Comparison of ENCODE assay signal across 23 cellular contexts in genomic region chr10:122299423-122300075, GRCh38. TPM values are rescaled to one million over a fixed set of nuclear protein-coding genes. Genes with fewer than 3 reads are reported as not detected.
A peak's percentile ranks its signal among the peaks of the same experiment; 100 is the strongest.
DNase-seq lines count a peak whose midpoint lies in the region; ATAC-seq, FAIRE-seq and TF ChIP-seq lines count a peak whose summit lies in the region.
"Had no signal": no experiment of that assay in that cellular context is flagged by ENCODE, and none has a peak within 500 bp of the region (broad histone marks: within the 10 kb centered on the region; RNA-seq: fewer than 3 reads in every experiment).

No MANE protein-coding gene starts in this region.

- 86% methylated on average over 14 of the region's 14 CpGs; no CpG with 5 or more reads in 1 of the 2 experiments for WGBS in H1 (ENCODE audit: extremely low coverage in 1 of 2, insufficient coverage in 1 of 2, insufficient read length in 1 of 2, insufficient replicate concordance in 2 of 2, low coverage in 1 of 2, low lambda C conversion rate in 2 of 2, missing lambda C conversion rate in 1 of 2), 2 experiments
- WGBS in neuronal stem cell (ENCODE audit: extremely low coverage in 2 of 2, insufficient read length in 2 of 2, insufficient replicate concordance in 1 of 2), 2 donors = no CpG with 5 or more reads among the region's 14 CpGs

- H3K4me2 ChIP-seq in PC-3 (ENCODE audit: low read length) (peak overlapping the region; percentile 77; the same call in 1 of the 2 replicates), H1 (ENCODE audit: insufficient read depth in 1 of 2, low read depth in 2 of 2, low read length in 2 of 2) (no peak overlapping the region), neuronal stem cell (ENCODE audit: insufficient read depth, low read length, poor library complexity, severe bottlenecking) (no peak overlapping the region)

- H3K4me1 ChIP-seq in CD4-positive, alpha-beta memory T cell (ENCODE audit: insufficient read depth, low read length) = peaks cover 9% of the 10 kb centered on the region
- peaks cover 14% of the 10 kb centered on the region for H3K4me1 ChIP-seq in PC-3 (ENCODE audit: insufficient read depth, low read length)
- peaks cover 0 to 3% (median 2%) of the 10 kb centered on the region in 4 experiments; a peak in 6 of 7 replicates for H3K4me1 ChIP-seq in H1 (replicated peaks in 1 of 4; ENCODE audit: control insufficient read depth in 3 of 4, insufficient read depth in 4 of 4, low read length in 3 of 4)
- peaks cover 0 to 2% of the 10 kb centered on the region in 2 donors for H3K4me1 ChIP-seq in neuronal stem cell (ENCODE audit: control insufficient read depth in 2 of 2, insufficient read depth in 1 of 2, low read depth in 1 of 2, low read length in 2 of 2)
- H3K4me1 ChIP-seq: parathyroid adenoma had no signal

- H2AK5ac ChIP-seq in H1 (ENCODE audit: low read depth, low read length) (no peak overlapping the region), neuronal stem cell (ENCODE audit: low read depth, low read length) (no peak overlapping the region)

- H3K4ac ChIP-seq in H1 (replicated peaks; ENCODE audit: insufficient read length, low read depth, low read length) = no peak overlapping the region
- H3K4ac ChIP-seq in neuronal stem cell (ENCODE audit: low read length) = no peak overlapping the region

- H4K8ac ChIP-seq in H1 (ENCODE audit: extremely low read depth, insufficient read depth, low read length) (peak overlapping the region; percentile 51; the same call in 1 of the 2 replicates), neuronal stem cell (ENCODE audit: low read depth, low read length) (no peak overlapping the region)

- H4K20me1 ChIP-seq in PC-3 (ENCODE audit: low read length) = no peaks in the 10 kb centered on the region
- no peaks in the 10 kb centered on the region for H4K20me1 ChIP-seq in H1 (replicated peaks in 1 of 2; ENCODE audit: control insufficient read depth in 1 of 2, insufficient read depth in 2 of 2, low read length in 2 of 2)

- H3F3A ChIP-seq in PC-3 (ENCODE audit: low read length, unreplicated experiment) = no peaks in the 10 kb centered on the region

- H3K27me3 Mint-ChIP-seq in CD4-positive, alpha-beta memory T cell = peaks cover 0 to 5% of the 10 kb centered on the region in 2 donors
- peaks cover 4% of the 10 kb centered on the region for H3K27me3 Mint-ChIP-seq in activated T-helper 17 cell treated with anti-CD3 and anti-CD28 coated beads, Interleukin-2, amount 50 U/mL, for 72 hours
- H3K27me3 Mint-ChIP-seq: activated CD4-positive, alpha-beta memory T cell treated with anti-CD3 and anti-CD28 coated beads for 36 hours; activated naive CD4-positive, alpha-beta T cell treated with anti-CD3 and anti-CD28 coated beads, Interleukin-2, amount 50 U/mL, for 24 hours had no signal

- in situ Hi-C loops in KBM-7 (cut with MboI; ENCODE audit: low pct_unique_long_range_greater_than_20kb, low sequenced_read_pairs) = no loop called here

- H3K14ac ChIP-seq in H1 (ENCODE audit: insufficient read length) = no peak overlapping the region
- no peak overlapping the region for H3K14ac ChIP-seq in neuronal stem cell (ENCODE audit: low read length)

- no peaks in the 10 kb centered on the region for H3K36me3 Mint-ChIP-seq in CD4-positive, alpha-beta memory T cell
- H3K36me3 Mint-ChIP-seq in activated T-helper 17 cell treated with anti-CD3 and anti-CD28 coated beads, Interleukin-2, amount 50 U/mL, for 72 hours (ENCODE audit: low read depth) = no peaks in the 10 kb centered on the region
- H3K36me3 Mint-ChIP-seq: activated CD4-positive, alpha-beta memory T cell treated with anti-CD3 and anti-CD28 coated beads for 36 hours; activated naive CD4-positive, alpha-beta T cell treated with anti-CD3 and anti-CD28 coated beads, Interleukin-2, amount 50 U/mL, for 24 hours; memory B cell had no signal

- H2BK12ac ChIP-seq in H1 (ENCODE audit: low read depth, low read length) = no peak overlapping the region
- H2BK12ac ChIP-seq in neuronal stem cell (ENCODE audit: low read length) = no peak overlapping the region

- H3K23me2 ChIP-seq in H1 (ENCODE audit: low read depth, low read length) = no peaks in the 10 kb centered on the region

- H3K18ac ChIP-seq in H1 (ENCODE audit: extremely low read depth, low read length) (no peak overlapping the region; the same call in 1 of the 2 replicates), neuronal stem cell (ENCODE audit: low read length) (no peak overlapping the region)

- H3K4me1 Mint-ChIP-seq in CD4-positive, alpha-beta memory T cell = peaks cover 11 to 19% (median 12%) of the 10 kb centered on the region in 4 donors
- peaks cover 6% of the 10 kb centered on the region for H3K4me1 Mint-ChIP-seq in activated T-helper 17 cell treated with anti-CD3 and anti-CD28 coated beads, Interleukin-2, amount 50 U/mL, for 72 hours

- H3K79me2 ChIP-seq in PC-3 (ENCODE audit: low read length) (no peaks in the 10 kb centered on the region), H1 (ENCODE audit: control insufficient read depth in 1 of 2, insufficient read depth in 2 of 2, low read length in 2 of 2) (no peaks in the 10 kb centered on the region)
- H3K79me2 ChIP-seq: hepatocyte, parathyroid adenoma had no signal

- no peaks in the 10 kb centered on the region for H3K9me3 ChIP-seq in CD4-positive, alpha-beta memory T cell (ENCODE audit: control insufficient read depth in 1 of 2, low read length in 2 of 2)
- no peaks in the 10 kb centered on the region for H3K9me3 ChIP-seq in PC-3 (ENCODE audit: low read length)
- H3K9me3 ChIP-seq in H1 (ENCODE audit: insufficient read depth in 2 of 2, low read depth in 1 of 2, low read length in 1 of 2) = no peaks in the 10 kb centered on the region
- H3K9me3 ChIP-seq in neuronal stem cell (replicated peaks in 1 of 2; ENCODE audit: control insufficient read depth in 2 of 2, insufficient read depth in 1 of 2, low read depth in 1 of 2, low read length in 2 of 2) = no peaks in the 10 kb centered on the region
- H3K9me3 ChIP-seq: gastrocnemius medialis, stomach, tibial nerve had no signal

- H3K23ac ChIP-seq in H1 (ENCODE audit: insufficient read length) = no peak overlapping the region
- H3K23ac ChIP-seq in neuronal stem cell (ENCODE audit: low read depth, low read length, poor library complexity) = no peak overlapping the region

- H3K4me3 ChIP-seq in CD4-positive, alpha-beta memory T cell (ENCODE audit: low read length in 2 of 2) = no peak overlapping the region
- H3K4me3 ChIP-seq in PC-3 (ENCODE audit: low read length) = no peak overlapping the region
- H3K4me3 ChIP-seq in H1 (ENCODE audit: extremely low read depth in 1 of 4, insufficient read depth in 2 of 4, low read depth in 3 of 4, low read length in 4 of 4) = no peak overlapping the region
- no peak overlapping the region for H3K4me3 ChIP-seq in neuronal stem cell (ENCODE audit: low read length in 2 of 2)
- H3K4me3 ChIP-seq: gastrocnemius medialis, hepatocyte had no signal

- no peak for TF ChIP-seq POLR2A in H1 (IDR thresholded peaks at IDR 0.05; ENCODE audit: control extremely low read depth in 1 of 2, low read depth in 2 of 2, low read length in 2 of 2)
- no peak for TF ChIP-seq POLR2A in GM18505 (IDR thresholded peaks at IDR 0.05; ENCODE audit: borderline replicate concordance, extremely low read depth, insufficient read depth, insufficient read length)

- peak overlapping the region in 1 of 7 donors; percentile 55 for H3K27ac Mint-ChIP-seq in CD4-positive, alpha-beta memory T cell
- H3K27ac Mint-ChIP-seq in activated T-helper 17 cell treated with anti-CD3 and anti-CD28 coated beads, Interleukin-2, amount 50 U/mL, for 72 hours = no peak overlapping the region
- H3K27ac Mint-ChIP-seq: activated CD4-positive, alpha-beta memory T cell treated with anti-CD3 and anti-CD28 coated beads for 36 hours; activated naive CD4-positive, alpha-beta T cell treated with anti-CD3 and anti-CD28 coated beads, Interleukin-2, amount 50 U/mL, for 24 hours; activated T-helper 2 cell treated with anti-CD3 and anti-CD28 coated beads, Interferon-gamma antibody, Interleukin-2, Interleukin-4, amounts not matched to agents 10 μg/mL and 5 μg/mL and 100 μg/mL, durations not matched to agents 14 hours and 24 hours and 36 hours; dendritic cell treated with granulocyte-macrophage colony-stimulating factor and Interleukin-4, amounts not matched to agents 40 ng/mL and 50 ng/mL, for 4 days; memory B cell had no signal

- no peak overlapping the region for H4K91ac ChIP-seq in H1 (replicated peaks; ENCODE audit: insufficient read length, low read length)
- no peak overlapping the region for H4K91ac ChIP-seq in neuronal stem cell (ENCODE audit: low read depth, low read length, poor library complexity)

- intact Hi-C loops in CD4-positive, alpha-beta memory T cell (cut with micrococcal nuclease) = loop anchor here (2.0 kb wide), 1 partner anchor 833 kb away; no protein-coding TSS in a partner anchor
- intact Hi-C loops in PC-3 (cut with micrococcal nuclease) = loop anchor here (1.0 to 10.0 kb wide), 4 partner anchors 43 to 405 kb away; no protein-coding TSS in a partner anchor

- no peak overlapping the region for H3K27ac ChIP-seq in CD4-positive, alpha-beta memory T cell (ENCODE audit: low read depth, low read length)
- H3K27ac ChIP-seq in PC-3 (ENCODE audit: low read length) (no peak overlapping the region), H1 (ENCODE audit: low read depth, low read length) (no peak overlapping the region), neuronal stem cell (replicated peaks; ENCODE audit: low read length) (no peak overlapping the region)
- H3K27ac ChIP-seq: gastrocnemius medialis, hepatocyte, parathyroid adenoma, stomach had no signal

- no peak overlapping the region for H2BK20ac ChIP-seq in H1 (ENCODE audit: low read length)

- no peaks in the 10 kb centered on the region for H3K27me3 ChIP-seq in CD4-positive, alpha-beta memory T cell (ENCODE audit: insufficient read depth, low read length)
- H3K27me3 ChIP-seq in PC-3 (ENCODE audit: low read length) = no peaks in the 10 kb centered on the region
- no peaks in the 10 kb centered on the region for H3K27me3 ChIP-seq in H1 (replicated peaks in 1 of 4; ENCODE audit: control insufficient read depth in 3 of 4, extremely low read depth in 1 of 4, insufficient read depth in 3 of 4, low read length in 3 of 4)
- no peaks in the 10 kb centered on the region for H3K27me3 ChIP-seq in neuronal stem cell (ENCODE audit: control insufficient read depth in 3 of 3, insufficient read depth in 3 of 3, low read depth in 1 of 3, low read length in 3 of 3)
- H3K27me3 ChIP-seq: hepatocyte, tibial nerve had no signal

- H3K79me1 ChIP-seq in H1 (ENCODE audit: low read depth, low read length) (no peaks in the 10 kb centered on the region), neuronal stem cell (ENCODE audit: low read depth, low read length) (no peaks in the 10 kb centered on the region)

- H3K56ac ChIP-seq in H1 (replicated peaks; ENCODE audit: insufficient read length, low read depth, low read length) = no peak overlapping the region

- H3K36me3 ChIP-seq in CD4-positive, alpha-beta memory T cell (ENCODE audit: insufficient read depth, low read length) = no peaks in the 10 kb centered on the region
- no peaks in the 10 kb centered on the region for H3K36me3 ChIP-seq in PC-3 (ENCODE audit: low read depth, low read length)
- H3K36me3 ChIP-seq in H1 (ENCODE audit: control insufficient read depth in 2 of 4, insufficient read depth in 4 of 4, low read length in 3 of 4) = no peaks in the 10 kb centered on the region
- H3K36me3 ChIP-seq in neuronal stem cell (replicated peaks in 1 of 2; ENCODE audit: control insufficient read depth in 2 of 2, insufficient read depth in 2 of 2, low read length in 2 of 2) = no peaks in the 10 kb centered on the region
- H3K36me3 ChIP-seq: gastrocnemius medialis, stomach, tibial nerve had no signal

- H3K4me3 Mint-ChIP-seq in CD4-positive, alpha-beta memory T cell = peak overlapping the region in 5 of 8 donors; percentile 0 to 36 (median 23)
- H3K4me3 Mint-ChIP-seq in activated T-helper 17 cell treated with anti-CD3 and anti-CD28 coated beads, Interleukin-2, amount 50 U/mL, for 72 hours = no peak overlapping the region
- H3K4me3 Mint-ChIP-seq: activated CD4-positive, alpha-beta memory T cell treated with anti-CD3 and anti-CD28 coated beads for 36 hours; activated naive CD4-positive, alpha-beta T cell treated with anti-CD3 and anti-CD28 coated beads, Interleukin-2, amount 50 U/mL, for 24 hours; dendritic cell treated with granulocyte-macrophage colony-stimulating factor and Interleukin-4, amounts not matched to agents 40 ng/mL and 50 ng/mL, for 4 days; memory B cell had no signal

- no peak for TF ChIP-seq EP300 in H1 (IDR thresholded peaks at IDR 0.05; ENCODE audit: borderline replicate concordance in 1 of 2, low read depth in 2 of 2, low read length in 2 of 2)

- peaks cover 0 to 3% (median 0%) of the 10 kb centered on the region in 8 donors for H3K9me3 Mint-ChIP-seq in CD4-positive, alpha-beta memory T cell
- no peaks in the 10 kb centered on the region for H3K9me3 Mint-ChIP-seq in activated T-helper 17 cell treated with anti-CD3 and anti-CD28 coated beads, Interleukin-2, amount 50 U/mL, for 72 hours
- H3K9me3 Mint-ChIP-seq: activated CD4-positive, alpha-beta memory T cell treated with anti-CD3 and anti-CD28 coated beads for 36 hours; activated naive CD4-positive, alpha-beta T cell treated with anti-CD3 and anti-CD28 coated beads, Interleukin-2, amount 50 U/mL, for 24 hours; activated T-helper 2 cell treated with anti-CD3 and anti-CD28 coated beads, Interferon-gamma antibody, Interleukin-2, Interleukin-4, amounts not matched to agents 10 μg/mL and 5 μg/mL and 100 μg/mL, durations not matched to agents 14 hours and 24 hours and 36 hours; dendritic cell treated with granulocyte-macrophage colony-stimulating factor and Interleukin-4, amounts not matched to agents 40 ng/mL and 50 ng/mL, for 4 days; memory B cell had no signal

- POLR2A ChIA-PET in CD4-positive, alpha-beta memory T cell (lab: Charles Lee; ENCODE audit: partially characterized antibody) = interaction anchor here (0.5 to 1.2 kb wide), 4 partner anchors 47 to 266 kb away, joined by 3 to 5 read pairs (median 4); partner anchors contain the start of gene PLEKHA1
- POLR2A ChIA-PET in PC-3 (lab: Charles Lee; ENCODE audit: unreplicated experiment) = no interaction called here
- POLR2A ChIA-PET in H1 (lab: Charles Lee; ENCODE audit: partially characterized antibody) = interaction anchor here (0.9 to 1.3 kb wide), 3 partner anchors 75 to 136 kb away, joined by 3 to 5 read pairs (median 3); partner anchors contain the start of gene PLEKHA1

- no peak for TF ChIP-seq RAD21 in H1 (IDR thresholded peaks at IDR 0.05 in 1 of 2, conservative IDR thresholded peaks at IDR 0.05 in 1 of 2; ENCODE audit: low read depth in 2 of 2, low read length in 2 of 2)

- no peaks in the 10 kb centered on the region for H3K9me2 ChIP-seq in PC-3 (replicated peaks; ENCODE audit: low read length)

- CTCF ChIA-PET in CD4-positive, alpha-beta memory T cell (lab: Charles Lee; ENCODE audit: partially characterized antibody) = interaction anchor here (0.7 to 6.2 kb wide), 30 partner anchors 8 to 1261 kb away, joined by 3 to 88 read pairs (median 4); no protein-coding TSS in a partner anchor
- CTCF ChIA-PET in PC-3 (lab: Charles Lee) = interaction anchor here (0.6 to 1.6 kb wide), 11 partner anchors 8 to 266 kb away, joined by 3 to 11 read pairs (median 3); no protein-coding TSS in a partner anchor
- CTCF ChIA-PET in H1 (lab: Charles Lee; ENCODE audit: partially characterized antibody) = interaction anchor here (0.5 to 4.5 kb wide), 55 partner anchors 7 to 663 kb away, joined by 3 to 85 read pairs (median 4); partner anchors contain the start of genes ARMS2 and BTBD16

- ATAC-seq in PC-3 (no peak), HG03159 (IDR thresholded peaks at IDR 0.05; ENCODE audit: unreplicated experiment) (no peak), GM18505 (IDR thresholded peaks at IDR 0.05; ENCODE audit: unreplicated experiment) (no peak)
- ATAC-seq in activated T-helper 17 cell treated with anti-CD3 and anti-CD28 coated beads, Interleukin-2, amount 50 U/mL, for 72 hours (replicated peaks) = no peak

- H2BK15ac ChIP-seq in H1 (ENCODE audit: low read length) (no peak overlapping the region), neuronal stem cell (ENCODE audit: low read length) (no peak overlapping the region)

- DNase-seq in CD4-positive, alpha-beta memory T cell = no peak
- DNase-seq in PC-3 (no peak), H1 (ENCODE audit: low read depth in 1 of 2, low spot score in 2 of 2) (no peak), neuronal stem cell (ENCODE audit: low spot score) (no peak), KBM-7 (no peak)

- H2BK120ac ChIP-seq in H1 (replicated peaks; ENCODE audit: low read depth, low read length) (no peak overlapping the region), neuronal stem cell (ENCODE audit: low read depth, low read length) (no peak overlapping the region)

- no peak for FAIRE-seq in H1 (lab: Jason Lieb, UNC)

- no peak for TF ChIP-seq CTCF in PC-3 (conservative IDR thresholded peaks at IDR 0.05; ENCODE audit: low read depth, low read length)
- TF ChIP-seq CTCF in H1 (IDR thresholded peaks at IDR 0.05; ENCODE audit: control extremely low read depth in 1 of 3, insufficient read depth in 1 of 3, low read depth in 1 of 3, low read length in 3 of 3) = no peak

- BruUV-seq in PC-3 (replicated peaks; lab: Mats Ljungman, UMichigan) = no TSS peak

- no peak overlapping the region for H4K5ac ChIP-seq in H1 (ENCODE audit: insufficient read length, low read depth, low read length)

- H2AFZ ChIP-seq in PC-3 (ENCODE audit: low read length) (no peak overlapping the region), H1 (ENCODE audit: low read length) (no peak overlapping the region), neuronal stem cell (ENCODE audit: low read length) (peak overlapping the region; percentile 87)

- no peak overlapping the region for H2BK5ac ChIP-seq in H1 (ENCODE audit: low read depth, low read length)
- H2BK5ac ChIP-seq in neuronal stem cell (ENCODE audit: low read length) = no peak overlapping the region

- H3K9ac ChIP-seq in PC-3 (ENCODE audit: low read length) (no peak overlapping the region), H1 (replicated peaks in 1 of 4; ENCODE audit: extremely low read depth in 1 of 4, low read depth in 3 of 4, low read length in 3 of 4) (no peak overlapping the region), neuronal stem cell (ENCODE audit: low read depth, low read length, poor library complexity) (no peak overlapping the region)
- H3K9ac ChIP-seq: parathyroid adenoma had no signal

RNA-seq across cellular contexts. Expression of gene BTBD16, which starts 28.5 kb away (rescaled TPM):
- total RNA-seq in CD4-positive, alpha-beta memory T cell = not detected
- under 1 TPM in 1 of 2 donors, not detected in 1; 0.09 TPM for polyA plus RNA-seq in CD4-positive, alpha-beta memory T cell
- total RNA-seq in PC-3 (2014; rRNA removed) = not detected in 2 replicates
- not detected in 2 replicates for total RNA-seq in H1 (2021; fragmentation: NEBNext Ultra II Directional; extraction: Animal tissue kit (Norgen Biotek cat#: 25700))
- polyA plus RNA-seq in H1 (2011; rRNA removed) = 0.05 TPM in 1 of 2 replicates, not detected in the other
- 0.06 TPM for polyA plus RNA-seq in H1 (2011; cell fraction: cytosol; rRNA removed)
- polyA plus RNA-seq in H1 (2011; cell fraction: nucleus; rRNA removed) = not detected
- polyA plus RNA-seq in H1 (2012, experiment 1 of 2) = 0.27 TPM in 1 of 4 replicates, not detected in the others
- polyA plus RNA-seq in H1 (2012, experiment 2 of 2) = not detected
- 0.02 TPM for polyA plus RNA-seq in H1 (2013, experiment 1 of 2)
- 0.06 TPM for polyA plus RNA-seq in H1 (2013, experiment 2 of 2)
- 0.13 TPM in 1 of 2 replicates, not detected in the other for polyA minus RNA-seq in H1 (2011; rRNA and poly(A)+ RNA removed)
- not detected for polyA minus RNA-seq in H1 (2011; cell fraction: cytosol; rRNA and poly(A)+ RNA removed)
- not detected for polyA minus RNA-seq in H1 (2011; cell fraction: nucleus; rRNA and poly(A)+ RNA removed)
- polyA plus RNA-seq in neuronal stem cell (2013, experiment 1 of 2) = not detected
- not detected for polyA plus RNA-seq in neuronal stem cell (2013, experiment 2 of 2)
- total RNA-seq in activated T-helper 17 cell treated with anti-CD3 and anti-CD28 coated beads, Interleukin-2, amount 50 U/mL, for 72 hours = not detected
- total RNA-seq: activated CD4-positive, alpha-beta memory T cell treated with anti-CD3 and anti-CD28 coated beads for 36 hours; activated T-helper 2 cell treated with anti-CD3 and anti-CD28 coated beads, Interferon-gamma antibody, Interleukin-2, Interleukin-4, amounts not matched to agents 10 μg/mL and 5 μg/mL and 100 μg/mL, durations not matched to agents 14 hours and 24 hours and 36 hours; cardiac septum; stomach; T-helper 2 cell treated with Interferon-gamma antibody and Interleukin-4, amounts not matched to agents 100 ng/mL and 5 ng/mL, for 36 hours had no signal
- polyA plus RNA-seq: BJ, neural cell, right cardiac atrium had no signal
